ENCODE assay signal across 8 cellular contexts in the genomic region with DNA sequence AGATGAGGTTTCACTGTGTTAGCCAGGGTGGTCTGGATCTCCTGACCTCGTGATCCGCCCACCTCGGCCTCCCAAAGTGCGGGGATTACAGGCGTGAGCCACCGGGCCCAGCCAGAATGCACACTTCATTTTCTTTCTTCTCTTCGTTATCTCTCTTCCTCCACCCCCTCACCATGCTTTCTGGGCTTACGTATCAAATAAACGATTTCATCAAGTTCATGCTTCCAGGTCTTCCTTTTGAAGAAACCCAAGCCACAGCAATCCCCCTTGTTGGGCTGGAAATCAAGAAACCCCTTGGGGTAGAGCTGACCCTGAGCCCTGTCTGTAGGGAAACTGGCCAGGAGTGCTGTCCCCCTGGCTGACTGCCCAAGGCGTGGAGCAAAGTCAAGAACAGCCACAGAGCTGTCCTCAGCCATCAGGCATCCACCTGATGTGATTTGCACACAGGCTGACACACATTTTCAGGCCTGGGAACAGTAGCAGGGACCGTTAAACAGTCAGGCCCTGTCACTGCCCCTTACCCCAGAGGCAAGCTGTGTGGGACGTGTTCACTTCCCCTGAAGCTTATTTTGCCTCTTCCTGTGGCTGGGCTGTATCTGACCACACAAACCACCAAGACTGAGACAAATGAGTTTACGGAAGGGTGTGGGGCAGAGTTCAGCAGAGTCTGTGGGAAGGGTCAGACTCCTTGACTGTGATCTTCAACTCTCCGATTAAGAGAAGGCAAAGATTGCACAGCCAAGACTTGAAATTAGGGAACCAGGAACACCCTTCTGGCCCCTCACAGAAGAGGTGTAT. TPM values are rescaled to one million over a fixed set of nuclear protein-coding genes. Genes with fewer than 3 reads are reported as not detected.
DNase-seq lines count a peak whose midpoint lies in the region; ATAC-seq and TF ChIP-seq lines count a peak whose summit lies in the region.

No MANE protein-coding gene starts in this region.

- intact Hi-C loops in adrenal gland (cut with DNase I), result no loop called here

- no peak for TF ChIP-seq CTCF in adrenal gland (IDR thresholded peaks at IDR 0.05)

- ATAC-seq in GM18861 (IDR thresholded peaks at IDR 0.05; ENCODE audit: unreplicated experiment) (peak; percentile 98), HG02884 (IDR thresholded peaks at IDR 0.05; ENCODE audit: unreplicated experiment) (peak; percentile 99), memory B cell (ENCODE audit: low read depth) (peak; percentile 87)

- H3K36me3 Mint-ChIP-seq in memory B cell, result peaks cover 4% of the 10 kb centered on the region

- H3K27ac ChIP-seq in adrenal gland, result peak overlapping the region in 3 of 5 donors; percentile 27 to 84 (median 32)

- H3K4me1 ChIP-seq in adrenal gland (replicated peaks in 1 of 2), result peaks cover 0 to 5% of the 10 kb centered on the region in 2 donors

- H3K4me3 ChIP-seq in adrenal gland, result no peak overlapping the region

- no peaks in the 10 kb centered on the region for H3K9me3 ChIP-seq in adrenal gland (replicated peaks in 1 of 3)

- 36 to 54% (median 42%) methylated on average over 11 to 14 of the region's 14 CpGs for WGBS in adrenal gland, 4 donors

- peak; percentile 97 for DNase-seq in OCI-M1 (lab: John Stamatoyannopoulos, UW)
- DNase-seq in adrenal gland, result peak in 6 of 7 donors; percentile 37 to 67 (median 44)
- DNase-seq in memory B cell (ENCODE audit: low spot score in 2 of 2), result peak in 1 of 2 donors; percentile 7
- DNase-seq in superior temporal gyrus (ENCODE audit: extremely low spot score), result peak; percentile 18
- no peak for DNase-seq in NCI-H82 (lab: John Stamatoyannopoulos, UW)
- no peak for DNase-seq in RKO (ENCODE audit: low spot score)

- H3K27me3 ChIP-seq in adrenal gland, result no peaks in the 10 kb centered on the region

- no peak overlapping the region for H3K27ac Mint-ChIP-seq in memory B cell

- H3K4me3 Mint-ChIP-seq in memory B cell, result peak overlapping the region; percentile 61

- peaks cover 5% of the 10 kb centered on the region for H3K9me3 Mint-ChIP-seq in memory B cell

- TF ChIP-seq POLR2A in adrenal gland (IDR thresholded peaks at IDR 0.05), result no peak

- peaks cover 20% of the 10 kb centered on the region for H3K4me1 Mint-ChIP-seq in memory B cell

- H3K36me3 ChIP-seq in adrenal gland (replicated peaks in 1 of 2), result no peaks in the 10 kb centered on the region

- peaks cover 7% of the 10 kb centered on the region for H3K27me3 Mint-ChIP-seq in memory B cell

RNA-seq across cellular contexts. Expression of a gene that starts 15.1 kb away (rescaled TPM):
- total RNA-seq in adrenal gland, result 1 to 10 TPM in 5 of 8 donors, under 1 TPM in 3; 0.32 to 3.2 (median 1.5) TPM
- 1 to 10 TPM in 2 of 3 donors, under 1 TPM in 1; 0.40 to 1.3 (median 1.2) TPM for polyA plus RNA-seq in adrenal gland

RNA-seq across cellular contexts. Expression of a gene that starts 47.4 kb away (rescaled TPM):
- total RNA-seq in adrenal gland, result not detected
- not detected for polyA plus RNA-seq in adrenal gland

Comparison
In these comparisons a context has a peak if more than half of its experiments do, and no peak if none do; other contexts are left out.
1. DNase-seq: peak in OCI-M1 (single experiment), adrenal gland (6 of 7) and superior temporal gyrus (single experiment); none in NCI-H82 (single experiment) and RKO (single experiment).
2. Peak in every context shown above with its lines, with median percentiles within 50 percentile points of each other: ATAC-seq.